8 cellular contexts compared by ENCODE assay signal in genomic region chr2:191245046-191245868, GRCh38. TPM values are rescaled to one million over a fixed set of nuclear protein-coding genes. Genes with fewer than 3 reads are reported as not detected.
DNase-seq lines count a peak whose midpoint lies in the region; ATAC-seq and TF ChIP-seq lines count a peak whose summit lies in the region.

TSS of gene MYO1B (plus strand) at chr2:191245404. CDS start at chr2:191276896, 31,492 bp downstream.

- TF ChIP-seq POLR2A in esophagus muscularis mucosa (IDR thresholded peaks at IDR 0.05; ENCODE audit: low read depth): no peak

- H3K4me3 Mint-ChIP-seq in naive thymus-derived CD4-positive, alpha-beta T cell: peak within 1 kb of the TSS; percentile 78 to 90 (median 84)

- peak within 1 kb of the TSS; percentile 70 for H3K27ac ChIP-seq in A673 (ENCODE audit: low read depth, low read length, poor library complexity, severe bottlenecking)
- H3K27ac ChIP-seq in esophagus muscularis mucosa (replicated peaks in 1 of 4): peak within 1 kb of the TSS; percentile 69 to 73 (median 71)
- no peak within 1 kb of the TSS for H3K27ac ChIP-seq in naive thymus-derived CD4-positive, alpha-beta T cell (ENCODE audit: low read depth, low read length)

- ATAC-seq in GM18909 (IDR thresholded peaks at IDR 0.05; ENCODE audit: poor library complexity, unreplicated experiment) (peak; percentile 63), HG03354 (IDR thresholded peaks at IDR 0.05; ENCODE audit: poor library complexity, severe bottlenecking, unreplicated experiment) (peak; percentile 57)
- ATAC-seq in naive thymus-derived CD4-positive, alpha-beta T cell: peak; percentile 78

- peaks cover 6 to 16% (median 9%) of the 10 kb centered on the region in 7 donors for H3K4me1 Mint-ChIP-seq in naive thymus-derived CD4-positive, alpha-beta T cell

- peaks cover 0 to 7% (median 0%) of the 10 kb centered on the region in 11 donors for H3K9me3 Mint-ChIP-seq in naive thymus-derived CD4-positive, alpha-beta T cell

- H3K36me3 Mint-ChIP-seq in naive thymus-derived CD4-positive, alpha-beta T cell: peaks cover 0 to 6% (median 0%) of the 10 kb centered on the region in 5 donors

- H3K36me3 ChIP-seq in A673 (ENCODE audit: insufficient read depth, low read length, poor library complexity, severe bottlenecking) (no peaks in the 10 kb centered on the region), esophagus muscularis mucosa (no peaks in the 10 kb centered on the region)
- no peaks in the 10 kb centered on the region for H3K36me3 ChIP-seq in naive thymus-derived CD4-positive, alpha-beta T cell (ENCODE audit: control insufficient read depth in 2 of 3, insufficient read depth in 3 of 3, low read length in 3 of 3)

- H3K27me3 Mint-ChIP-seq in naive thymus-derived CD4-positive, alpha-beta T cell: peaks cover 6 to 37% (median 20%) of the 10 kb centered on the region in 5 donors

- DNase-seq in A673 (ENCODE audit: low spot score) (peak; percentile 64), NCI-H748 treated with DMSO at 0.1 percent for 48 hours (lab: John Stamatoyannopoulos, UW) (peak; percentile 75), activated T-cell treated with anti-CD3 and anti-CD28 coated beads for 24 hours (ENCODE audit: low read depth) (peak; percentile 43), esophagus muscularis mucosa (ENCODE audit: extremely low spot score) (peak; percentile 90)
- DNase-seq in naive thymus-derived CD4-positive, alpha-beta T cell: peak; percentile 18 to 78 (median 31)

- TF ChIP-seq CTCF in A673 (conservative IDR thresholded peaks at IDR 0.05; ENCODE audit: low read depth, low read length): peak; percentile 56
- peak; percentile 40 to 52 (median 44) for TF ChIP-seq CTCF in esophagus muscularis mucosa (IDR thresholded peaks at IDR 0.05)
- no peak for TF ChIP-seq CTCF in subcutaneous adipose tissue (IDR thresholded peaks at IDR 0.05; ENCODE audit: low read depth)

- BruUV-seq in A673 (replicated peaks; lab: Mats Ljungman, UMichigan): no TSS peak

- POLR2A ChIA-PET in A673 (lab: Charles Lee; ENCODE audit: low non-redundant PET): no interaction called here
- POLR2A ChIA-PET in naive thymus-derived CD4-positive, alpha-beta T cell (lab: Charles Lee): no interaction called here

- H3K9me3 ChIP-seq in A673 (ENCODE audit: low read depth, low read length, poor library complexity, severe bottlenecking) (no peaks in the 10 kb centered on the region), esophagus muscularis mucosa (peaks cover 0 to 7% (median 3%) of the 10 kb centered on the region in 4 donors)
- H3K9me3 ChIP-seq in naive thymus-derived CD4-positive, alpha-beta T cell (ENCODE audit: control insufficient read depth in 2 of 3, low read length in 3 of 3): peaks cover 0 to 6% (median 0%) of the 10 kb centered on the region in 3 experiments

- CTCF ChIA-PET in A673 (lab: Charles Lee): no interaction called here
- CTCF ChIA-PET in naive thymus-derived CD4-positive, alpha-beta T cell (lab: Charles Lee): interaction anchor here (1.2 kb wide), 1 partner anchor 29 kb away, joined by 3 read pairs; no protein-coding TSS in a partner anchor

- 0% methylated on average over 1 of the region's 112 CpGs for WGBS in esophagus muscularis mucosa

- intact Hi-C loops in A673 (cut with micrococcal nuclease; ENCODE audit: unreplicated experiment): loop anchor here (5.0 kb wide), 1 partner anchor 77 kb away; no protein-coding TSS in a partner anchor
- intact Hi-C loops in esophagus muscularis mucosa (cut with DNase I): no loop called here
- intact Hi-C loops in naive thymus-derived CD4-positive, alpha-beta T cell (cut with micrococcal nuclease): loop anchor here (1.0 to 10.0 kb wide), 7 partner anchors 40 to 280 kb away; no protein-coding TSS in a partner anchor

- peak within 1 kb of the TSS; percentile 71 for H3K4me3 ChIP-seq in A673 (ENCODE audit: low read depth, low read length, poor library complexity, severe bottlenecking)
- H3K4me3 ChIP-seq in esophagus muscularis mucosa: peak within 1 kb of the TSS; percentile 63 to 81 (median 75)
- peak within 1 kb of the TSS; percentile 50 for H3K4me3 ChIP-seq in naive thymus-derived CD4-positive, alpha-beta T cell (ENCODE audit: low read length)

- H3K27me3 ChIP-seq in A673 (replicated peaks; ENCODE audit: insufficient read depth, low read depth, low read length, poor library complexity) (no peaks in the 10 kb centered on the region), esophagus muscularis mucosa (peaks cover 0 to 24% (median 3%) of the 10 kb centered on the region in 4 donors)
- H3K27me3 ChIP-seq in naive thymus-derived CD4-positive, alpha-beta T cell (ENCODE audit: control insufficient read depth in 2 of 2, insufficient read depth in 2 of 2, low read length in 2 of 2): peaks cover 0 to 4% of the 10 kb centered on the region in 2 donors

- TF ChIP-seq EP300 in esophagus muscularis mucosa (IDR thresholded peaks at IDR 0.05): no peak

- H3K4me1 ChIP-seq in A673 (ENCODE audit: insufficient read depth, low read length, poor library complexity, severe bottlenecking): peaks cover 15% of the 10 kb centered on the region
- H3K4me1 ChIP-seq in esophagus muscularis mucosa: peaks cover 6 to 37% (median 33%) of the 10 kb centered on the region in 4 donors
- no peaks in the 10 kb centered on the region for H3K4me1 ChIP-seq in naive thymus-derived CD4-positive, alpha-beta T cell (ENCODE audit: control insufficient read depth in 2 of 2, insufficient read depth in 2 of 2, low read length in 2 of 2)

- H3K27ac Mint-ChIP-seq in naive thymus-derived CD4-positive, alpha-beta T cell: peak within 1 kb of the TSS in 4 of 9 donors; percentile 42 to 67 (median 61)

RNA-seq across cellular contexts. Expression of gene MYO1B, which starts in this region (rescaled TPM):
- total RNA-seq in A673 (2021): 37.8 and 48.3 TPM in 2 replicates
- 10 to 100 TPM; 14.8 to 17.3 (median 15.9) TPM for total RNA-seq in esophagus muscularis mucosa
- 10 to 100 TPM in 1 of 5 experiments, under 1 TPM in 4; 0.43 to 14.9 (median 0.54) TPM for total RNA-seq in naive thymus-derived CD4-positive, alpha-beta T cell
- under 1 TPM; 0.54 to 0.99 TPM for polyA plus RNA-seq in naive thymus-derived CD4-positive, alpha-beta T cell
- 100 to 1,000 TPM in 1 of 4 donors, 10 to 100 TPM in 3; 34.3 to 102 (median 59.3) TPM for total RNA-seq in subcutaneous adipose tissue

Comparison
In these comparisons a context has a peak if more than half of its experiments do, and no peak if none do; other contexts are left out.
1. DNase-seq: peak in every context shown above with its lines; median percentile 90 in esophagus muscularis mucosa; 75 in NCI-H748 treated with DMSO at 0.1 percent for 48 hours; 64 in A673; 43 in activated T-cell treated with anti-CD3 and anti-CD28 coated beads for 24 hours; 31 in naive thymus-derived CD4-positive, alpha-beta T cell.